Comparison of ENCODE assay signal across 16 cellular contexts in genomic region chr11:8256271-8257002, GRCh38. TPM values are rescaled to one million over a fixed set of nuclear protein-coding genes. Genes with fewer than 3 reads are reported as not detected.
"Had no signal": no experiment of that assay in that cellular context is flagged by ENCODE, and none has a peak within 500 bp of the region (broad histone marks: within the 10 kb centered on the region; RNA-seq: fewer than 3 reads in every experiment).

No MANE protein-coding gene starts in this region.

- H3K4me1 ChIP-seq: adrenal gland, colonic mucosa, SJSA1 had no signal

- ATAC-seq: activated CD4-positive, alpha-beta T cell treated with anti-CD3 and anti-CD28 coated beads for 36 hours; esophagus mucosa had no signal

- H3K27me3 ChIP-seq: ovary, SJSA1 had no signal

- H3K27ac Mint-ChIP-seq: activated CD4-positive, alpha-beta memory T cell treated with anti-CD3 and anti-CD28 coated beads, Interleukin-2, amount 10 ng/mL, durations not matched to agents 7 days and 5 days; activated CD4-positive, alpha-beta T cell treated with anti-CD3 and anti-CD28 coated beads for 36 hours; activated naive CD4-positive, alpha-beta T cell treated with anti-CD3 and anti-CD28 coated beads, Interleukin-2, amount 50 U/mL, for 24 hours; activated T-helper 2 cell treated with anti-CD3 and anti-CD28 coated beads, Interferon-gamma antibody, Interleukin-2, Interleukin-4, amounts not matched to agents 10 μg/mL and 5 μg/mL and 100 μg/mL, durations not matched to agents 14 hours and 24 hours and 36 hours; neural progenitor cell had no signal

- H3K4me2 ChIP-seq: neural progenitor cell had no signal

- H2AFZ ChIP-seq: neural progenitor cell had no signal

- H3K4me1 Mint-ChIP-seq: activated CD4-positive, alpha-beta memory T cell treated with anti-CD3 and anti-CD28 coated beads, Interleukin-2, amount 10 ng/mL, durations not matched to agents 7 days and 5 days; activated CD4-positive, alpha-beta T cell treated with anti-CD3 and anti-CD28 coated beads for 36 hours; activated naive CD4-positive, alpha-beta T cell treated with anti-CD3 and anti-CD28 coated beads, Interleukin-2, amount 50 U/mL, for 24 hours had no signal

- H3K9ac ChIP-seq: neural progenitor cell had no signal

- DNase-seq: activated CD4-positive, alpha-beta memory T cell treated with anti-CD3 and anti-CD28 coated beads, Interleukin-2, amount 10 ng/mL, durations not matched to agents 7 days and 5 days; activated CD4-positive, alpha-beta T cell treated with anti-CD3 and anti-CD28 coated beads for 36 hours; colonic mucosa; stimulated activated CD4-positive, alpha-beta T cell treated with anti-CD3 and anti-CD28 coated beads, Interleukin-4, amount 100 ng/mL, for 1 hour; stimulated activated naive CD4-positive, alpha-beta T cell; T-helper 2 cell had no signal

- H3K27ac ChIP-seq: adrenal gland, cardiac muscle cell, colonic mucosa, neural progenitor cell, ovary, SJSA1 had no signal

- H3K4me3 Mint-ChIP-seq: activated CD4-positive, alpha-beta memory T cell treated with anti-CD3 and anti-CD28 coated beads, Interleukin-2, amount 10 ng/mL, durations not matched to agents 7 days and 5 days; activated CD4-positive, alpha-beta T cell treated with anti-CD3 and anti-CD28 coated beads for 36 hours; activated naive CD4-positive, alpha-beta T cell treated with anti-CD3 and anti-CD28 coated beads, Interleukin-2, amount 50 U/mL, for 24 hours; neural progenitor cell had no signal

- H3K9me3 ChIP-seq: adrenal gland, colonic mucosa, ovary, SJSA1 had no signal

- H3K4me3 ChIP-seq: adrenal gland, cardiac muscle cell, colonic mucosa, lung, neural progenitor cell, ovary, SJSA1 had no signal

- H3K9me3 Mint-ChIP-seq: activated CD4-positive, alpha-beta memory T cell treated with anti-CD3 and anti-CD28 coated beads, Interleukin-2, amount 10 ng/mL, durations not matched to agents 7 days and 5 days; activated naive CD4-positive, alpha-beta T cell treated with anti-CD3 and anti-CD28 coated beads, Interleukin-2, amount 50 U/mL, for 24 hours; activated T-helper 2 cell treated with anti-CD3 and anti-CD28 coated beads, Interferon-gamma antibody, Interleukin-2, Interleukin-4, amounts not matched to agents 10 μg/mL and 5 μg/mL and 100 μg/mL, durations not matched to agents 14 hours and 24 hours and 36 hours; neural progenitor cell had no signal

- H3K36me3 Mint-ChIP-seq: activated naive CD4-positive, alpha-beta T cell treated with anti-CD3 and anti-CD28 coated beads, Interleukin-2, amount 50 U/mL, for 24 hours; neural progenitor cell had no signal

- H3K36me3 ChIP-seq: adrenal gland, cardiac muscle cell, colonic mucosa, neural progenitor cell, ovary, SJSA1 had no signal

RNA-seq across cellular contexts. Expression of gene LMO1, which starts 7.2 kb away (rescaled TPM):
- total RNA-seq: activated CD4-positive, alpha-beta memory T cell treated with anti-CD3 and anti-CD28 coated beads, Interleukin-2, amount 10 ng/mL, durations not matched to agents 7 days and 5 days; activated CD4-positive, alpha-beta T cell treated with anti-CD3 and anti-CD28 coated beads for 36 hours; activated T-helper 2 cell treated with anti-CD3 and anti-CD28 coated beads, Interferon-gamma antibody, Interleukin-2, Interleukin-4, amounts not matched to agents 10 μg/mL and 5 μg/mL and 100 μg/mL, durations not matched to agents 14 hours and 24 hours and 36 hours; colonic mucosa; esophagus mucosa; SJSA1; ureter had no signal
- polyA plus RNA-seq: lung had no signal
